ENCODE assay signal across 1 cellular context in the genomic region with DNA sequence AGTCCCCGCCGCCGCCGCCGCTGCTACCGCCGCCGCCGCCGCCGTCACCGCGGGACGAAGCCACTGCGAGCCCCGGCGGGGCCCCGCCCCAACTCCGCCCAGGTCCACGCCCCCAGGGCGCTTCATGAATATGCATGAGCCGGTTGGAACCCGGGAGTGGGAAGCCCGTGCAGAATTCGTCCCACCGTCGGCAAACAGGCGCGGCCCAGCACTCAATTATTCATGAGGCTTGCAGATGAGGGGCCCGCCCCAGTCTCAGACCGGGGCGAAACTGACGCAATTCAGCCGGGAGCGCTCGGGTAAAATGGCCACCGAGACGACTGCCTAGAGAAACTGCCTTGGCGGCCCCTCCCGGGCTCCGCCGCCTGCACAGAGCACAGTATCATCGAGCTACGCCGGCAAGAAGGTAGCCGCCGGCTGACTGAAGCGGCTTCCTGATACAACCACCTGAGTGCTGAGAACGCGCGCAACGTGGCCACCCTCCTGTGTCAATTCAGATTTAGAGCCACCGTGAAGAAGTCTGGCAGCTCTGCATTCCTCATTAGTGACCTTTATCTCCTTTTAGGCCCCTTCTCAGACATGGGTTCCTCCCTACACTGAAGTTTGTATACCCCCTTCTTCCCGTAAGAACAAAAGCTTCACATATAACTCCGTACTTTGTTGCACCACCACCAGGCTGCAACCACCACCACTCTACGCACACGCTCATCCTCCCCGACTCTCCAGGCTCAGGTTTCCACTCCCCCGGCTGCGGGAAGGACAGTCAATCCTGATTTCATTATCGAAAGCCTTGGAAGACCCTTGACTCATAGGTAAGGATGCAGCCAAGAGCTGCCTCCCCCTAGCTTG.
TF ChIP-seq lines count a peak whose summit lies in the region.

A gene with protein sequence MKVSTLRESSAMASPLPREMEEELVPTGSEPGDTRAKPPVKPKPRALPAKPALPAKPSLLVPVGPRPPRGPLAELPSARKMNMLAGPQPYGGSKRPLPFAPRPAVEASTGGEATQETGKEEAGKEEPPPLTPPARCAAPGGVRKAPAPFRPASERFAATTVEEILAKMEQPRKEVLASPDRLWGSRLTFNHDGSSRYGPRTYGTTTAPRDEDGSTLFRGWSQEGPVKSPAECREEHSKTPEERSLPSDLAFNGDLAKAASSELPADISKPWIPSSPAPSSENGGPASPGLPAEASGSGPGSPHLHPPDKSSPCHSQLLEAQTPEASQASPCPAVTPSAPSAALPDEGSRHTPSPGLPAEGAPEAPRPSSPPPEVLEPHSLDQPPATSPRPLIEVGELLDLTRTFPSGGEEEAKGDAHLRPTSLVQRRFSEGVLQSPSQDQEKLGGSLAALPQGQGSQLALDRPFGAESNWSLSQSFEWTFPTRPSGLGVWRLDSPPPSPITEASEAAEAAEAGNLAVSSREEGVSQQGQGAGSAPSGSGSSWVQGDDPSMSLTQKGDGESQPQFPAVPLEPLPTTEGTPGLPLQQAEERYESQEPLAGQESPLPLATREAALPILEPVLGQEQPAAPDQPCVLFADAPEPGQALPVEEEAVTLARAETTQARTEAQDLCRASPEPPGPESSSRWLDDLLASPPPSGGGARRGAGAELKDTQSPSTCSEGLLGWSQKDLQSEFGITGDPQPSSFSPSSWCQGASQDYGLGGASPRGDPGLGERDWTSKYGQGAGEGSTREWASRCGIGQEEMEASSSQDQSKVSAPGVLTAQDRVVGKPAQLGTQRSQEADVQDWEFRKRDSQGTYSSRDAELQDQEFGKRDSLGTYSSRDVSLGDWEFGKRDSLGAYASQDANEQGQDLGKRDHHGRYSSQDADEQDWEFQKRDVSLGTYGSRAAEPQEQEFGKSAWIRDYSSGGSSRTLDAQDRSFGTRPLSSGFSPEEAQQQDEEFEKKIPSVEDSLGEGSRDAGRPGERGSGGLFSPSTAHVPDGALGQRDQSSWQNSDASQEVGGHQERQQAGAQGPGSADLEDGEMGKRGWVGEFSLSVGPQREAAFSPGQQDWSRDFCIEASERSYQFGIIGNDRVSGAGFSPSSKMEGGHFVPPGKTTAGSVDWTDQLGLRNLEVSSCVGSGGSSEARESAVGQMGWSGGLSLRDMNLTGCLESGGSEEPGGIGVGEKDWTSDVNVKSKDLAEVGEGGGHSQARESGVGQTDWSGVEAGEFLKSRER (N-terminal part only) (minus strand): TSS at position 67 of the 849 bp plus-strand sequence. CDS start 3,067 bp downstream, outside the sequence.

TF ChIP-seq in HEK293T, 16 proteins besides CTCF, POLR2A, EP300 and RAD21:
- TF ChIP-seq FOXM1 (IDR thresholded peaks at IDR 0.05; ENCODE audit: borderline replicate concordance) (no peak), ZNF384 (IDR thresholded peaks at IDR 0.05) (no peak), CTBP1 (IDR thresholded peaks at IDR 0.05; ENCODE audit: borderline replicate concordance) (no peak), LEF1 (IDR thresholded peaks at IDR 0.05; ENCODE audit: borderline replicate concordance) (no peak), HDGF (IDR thresholded peaks at IDR 0.05; ENCODE audit: borderline replicate concordance) (peak; percentile 60; the same call in 1 of the 2 replicates), FOXA1 (IDR thresholded peaks at IDR 0.05) (no peak), SP1 (IDR thresholded peaks at IDR 0.05) (no peak), L3MBTL2 (conservative IDR thresholded peaks at IDR 0.05) (no peak), NFRKB (IDR thresholded peaks at IDR 0.05) (no peak), BHLHE40 (IDR thresholded peaks at IDR 0.05; ENCODE audit: borderline replicate concordance) (no peak), SUZ12 (IDR thresholded peaks at IDR 0.05) (no peak), TARDBP (IDR thresholded peaks at IDR 0.05) (no peak), ARNT (IDR thresholded peaks at IDR 0.05) (no peak), ELF4 (IDR thresholded peaks at IDR 0.05) (0 out of 2 replicates have a peak, but pooled peaks have one; percentile 13)
- TF ChIP-seq, protein P1, sequence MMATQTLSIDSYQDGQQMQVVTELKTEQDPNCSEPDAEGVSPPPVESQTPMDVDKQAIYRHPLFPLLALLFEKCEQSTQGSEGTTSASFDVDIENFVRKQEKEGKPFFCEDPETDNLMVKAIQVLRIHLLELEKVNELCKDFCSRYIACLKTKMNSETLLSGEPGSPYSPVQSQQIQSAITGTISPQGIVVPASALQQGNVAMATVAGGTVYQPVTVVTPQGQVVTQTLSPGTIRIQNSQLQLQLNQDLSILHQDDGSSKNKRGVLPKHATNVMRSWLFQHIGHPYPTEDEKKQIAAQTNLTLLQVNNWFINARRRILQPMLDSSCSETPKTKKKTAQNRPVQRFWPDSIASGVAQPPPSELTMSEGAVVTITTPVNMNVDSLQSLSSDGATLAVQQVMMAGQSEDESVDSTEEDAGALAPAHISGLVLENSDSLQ (IDR thresholded peaks at IDR 0.05) = no peak
